ENCODE assay signal across 8 cellular contexts in the genomic region with DNA sequence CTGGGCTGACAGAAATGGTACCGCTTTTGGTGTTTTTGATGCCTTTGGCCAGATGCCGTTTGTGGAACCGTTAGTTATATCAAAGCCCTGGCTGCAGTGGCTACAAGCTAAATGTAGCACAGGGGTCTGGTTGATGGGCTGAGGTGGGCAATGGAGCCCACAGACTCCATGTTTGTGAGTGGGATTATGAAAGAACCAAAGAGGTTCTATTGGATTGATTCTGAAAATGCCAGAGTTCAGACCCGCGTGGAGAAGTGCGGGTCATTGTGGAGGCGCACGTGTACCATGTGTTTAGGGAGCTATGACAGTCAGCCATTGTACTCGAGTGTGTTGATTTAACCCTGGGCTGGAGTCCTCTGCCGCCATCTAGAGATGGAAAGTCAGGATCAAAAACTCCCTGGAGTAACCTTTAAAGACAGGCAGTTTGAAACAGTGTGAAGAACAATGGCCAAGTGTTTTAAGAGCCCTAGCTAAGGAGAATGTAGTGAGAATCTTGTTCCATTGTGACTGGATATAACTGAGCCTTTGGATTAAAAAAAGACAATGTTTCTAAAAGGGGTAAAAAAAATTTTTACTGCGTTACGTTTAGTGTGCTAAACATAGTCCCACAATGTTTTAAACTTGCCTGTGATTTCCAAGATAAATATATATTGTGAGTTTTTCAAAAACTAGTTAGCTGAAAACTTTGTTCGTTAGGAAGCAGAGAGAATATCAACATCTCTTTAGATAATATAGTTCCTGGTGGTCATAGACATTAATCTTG. TPM values are rescaled to one million over a fixed set of nuclear protein-coding genes. Genes with fewer than 3 reads are reported as not detected.
DNase-seq lines count a peak whose midpoint lies in the region; ATAC-seq, FAIRE-seq and TF ChIP-seq lines count a peak whose summit lies in the region.

No MANE protein-coding gene starts in this region.

- H3K9me3 Mint-ChIP-seq in CD4-positive, alpha-beta memory T cell = peaks cover 0 to 1% (median 0%) of the 10 kb centered on the region in 8 donors

- H3K36me3 Mint-ChIP-seq in CD4-positive, alpha-beta memory T cell = no peaks in the 10 kb centered on the region

- intact Hi-C loops in CD4-positive, alpha-beta memory T cell (cut with micrococcal nuclease) = no loop called here

- no peak overlapping the region for H3K27ac ChIP-seq in CD4-positive, alpha-beta memory T cell (ENCODE audit: low read depth, low read length)

- CTCF ChIA-PET in CD4-positive, alpha-beta memory T cell (lab: Charles Lee; ENCODE audit: partially characterized antibody) = interaction anchor here (1.6 to 2.1 kb wide), 2 partner anchors 16 to 91 kb away, joined by 3 to 8 read pairs; no protein-coding TSS in a partner anchor

- H3K9me3 ChIP-seq in CD4-positive, alpha-beta memory T cell (ENCODE audit: control insufficient read depth in 1 of 2, low read length in 2 of 2) = no peaks in the 10 kb centered on the region

- POLR2A ChIA-PET in CD4-positive, alpha-beta memory T cell (lab: Charles Lee; ENCODE audit: partially characterized antibody) = no interaction called here

- no peak for FAIRE-seq in H54 (lab: Jason Lieb, UNC)

- peaks cover 2 to 5% (median 3%) of the 10 kb centered on the region in 4 donors for H3K4me1 Mint-ChIP-seq in CD4-positive, alpha-beta memory T cell

- peaks cover 1 to 2% of the 10 kb centered on the region in 2 donors for H3K27me3 Mint-ChIP-seq in CD4-positive, alpha-beta memory T cell

- TF ChIP-seq POLR2A in H54 (IDR thresholded peaks at IDR 0.05; ENCODE audit: low read depth, low read length) = no peak

- H3K27me3 ChIP-seq in CD4-positive, alpha-beta memory T cell (ENCODE audit: insufficient read depth, low read length) = no peaks in the 10 kb centered on the region

- no peak overlapping the region for H3K4me3 ChIP-seq in skeletal muscle cell (ENCODE audit: low read depth, low read length)
- H3K4me3 ChIP-seq in CD4-positive, alpha-beta memory T cell (ENCODE audit: low read length in 2 of 2) = no peak overlapping the region

- H3K27ac Mint-ChIP-seq in CD4-positive, alpha-beta memory T cell = no peak overlapping the region

- peaks cover 5% of the 10 kb centered on the region for H3K4me1 ChIP-seq in CD4-positive, alpha-beta memory T cell (ENCODE audit: insufficient read depth, low read length)

- H3K36me3 ChIP-seq in CD4-positive, alpha-beta memory T cell (ENCODE audit: insufficient read depth, low read length) = no peaks in the 10 kb centered on the region

- ATAC-seq in GM21423 (IDR thresholded peaks at IDR 0.05; ENCODE audit: unreplicated experiment) = no peak

- no peak overlapping the region for H3K4me3 Mint-ChIP-seq in CD4-positive, alpha-beta memory T cell

- peak in 12 of 14 donors; percentile 13 to 75 (median 54) for DNase-seq in C1 segment of cervical spinal cord (lab: John Stamatoyannopoulos, UW)
- DNase-seq in H54 (ENCODE audit: insufficient read length, low spot score) = peak; percentile 22
- peak; percentile 59 for DNase-seq in NCI-H460 (ENCODE audit: extremely low read depth, low read depth)
- peak in 51 of 58 donors; percentile 3 to 86 (median 45) for DNase-seq in anterior cingulate cortex (lab: John Stamatoyannopoulos, UW)
- DNase-seq in hepatic stellate cell (ENCODE audit: low spot score) = peak; percentile 50
- peak; percentile 22 for DNase-seq in skeletal muscle cell (ENCODE audit: low read depth)
- no peak for DNase-seq in CD4-positive, alpha-beta memory T cell

RNA-seq across cellular contexts. Expression of a gene that starts 12.7 kb away (rescaled TPM):
- not detected in 2 replicates for total RNA-seq in NCI-H460 (2014; rRNA removed; shearing (Covaris generic))
- not detected in 2 replicates for polyA plus RNA-seq in NCI-H460 (2014; cell fraction: nucleus; rRNA removed)
- total RNA-seq in CD4-positive, alpha-beta memory T cell = not detected
- not detected for polyA plus RNA-seq in CD4-positive, alpha-beta memory T cell

RNA-seq across cellular contexts. Expression of a gene that starts 51.3 kb away (rescaled TPM):
- total RNA-seq in NCI-H460 (2014; rRNA removed; shearing (Covaris generic)) = not detected in 2 replicates
- not detected in 2 replicates for polyA plus RNA-seq in NCI-H460 (2014; cell fraction: nucleus; rRNA removed)
- not detected for total RNA-seq in CD4-positive, alpha-beta memory T cell
- not detected for polyA plus RNA-seq in CD4-positive, alpha-beta memory T cell

Comparison
In these comparisons a context has a peak if more than half of its experiments do, and no peak if none do; other contexts are left out.
1. DNase-seq: peak in C1 segment of cervical spinal cord (12 of 14), H54 (single experiment), NCI-H460 (single experiment), anterior cingulate cortex (51 of 58), hepatic stellate cell (single experiment) and skeletal muscle cell (single experiment); none in CD4-positive, alpha-beta memory T cell (0 of 5).